ENCODE assay signal across 8 cellular contexts in the genomic region with DNA sequence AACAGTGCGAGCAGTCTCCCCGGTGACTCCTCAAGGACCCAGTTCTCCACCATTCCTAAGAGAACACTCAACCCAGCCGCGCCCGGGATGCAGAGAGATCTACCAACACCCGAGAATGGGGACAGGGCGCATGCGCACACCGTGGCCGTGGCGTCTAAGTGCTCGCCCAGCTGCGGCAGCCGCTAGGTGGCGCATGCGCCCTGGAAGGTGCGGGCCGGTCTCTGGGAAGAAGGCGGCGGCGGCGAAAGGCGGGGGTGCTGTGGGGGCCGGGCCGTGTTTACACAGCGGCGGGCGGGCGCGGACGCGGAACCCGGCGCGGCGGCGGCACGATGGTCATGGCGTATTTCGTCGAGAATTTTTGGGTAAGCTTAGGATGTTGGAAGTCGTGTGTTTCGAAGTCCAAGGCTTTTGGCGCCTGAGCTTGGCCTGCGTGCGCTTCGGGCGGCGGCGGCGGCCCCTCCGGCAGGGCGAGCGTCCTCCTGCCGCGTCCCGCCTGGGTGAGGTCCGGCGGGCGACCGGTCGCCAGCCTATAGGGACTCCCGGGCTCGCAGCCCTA. TPM values are rescaled to one million over a fixed set of nuclear protein-coding genes. Genes with fewer than 3 reads are reported as not detected.
A peak's percentile ranks its signal among the peaks of the same experiment; 100 is the strongest.
DNase-seq lines count a peak whose midpoint lies in the region; ATAC-seq and TF ChIP-seq lines count a peak whose summit lies in the region.

A gene with protein sequence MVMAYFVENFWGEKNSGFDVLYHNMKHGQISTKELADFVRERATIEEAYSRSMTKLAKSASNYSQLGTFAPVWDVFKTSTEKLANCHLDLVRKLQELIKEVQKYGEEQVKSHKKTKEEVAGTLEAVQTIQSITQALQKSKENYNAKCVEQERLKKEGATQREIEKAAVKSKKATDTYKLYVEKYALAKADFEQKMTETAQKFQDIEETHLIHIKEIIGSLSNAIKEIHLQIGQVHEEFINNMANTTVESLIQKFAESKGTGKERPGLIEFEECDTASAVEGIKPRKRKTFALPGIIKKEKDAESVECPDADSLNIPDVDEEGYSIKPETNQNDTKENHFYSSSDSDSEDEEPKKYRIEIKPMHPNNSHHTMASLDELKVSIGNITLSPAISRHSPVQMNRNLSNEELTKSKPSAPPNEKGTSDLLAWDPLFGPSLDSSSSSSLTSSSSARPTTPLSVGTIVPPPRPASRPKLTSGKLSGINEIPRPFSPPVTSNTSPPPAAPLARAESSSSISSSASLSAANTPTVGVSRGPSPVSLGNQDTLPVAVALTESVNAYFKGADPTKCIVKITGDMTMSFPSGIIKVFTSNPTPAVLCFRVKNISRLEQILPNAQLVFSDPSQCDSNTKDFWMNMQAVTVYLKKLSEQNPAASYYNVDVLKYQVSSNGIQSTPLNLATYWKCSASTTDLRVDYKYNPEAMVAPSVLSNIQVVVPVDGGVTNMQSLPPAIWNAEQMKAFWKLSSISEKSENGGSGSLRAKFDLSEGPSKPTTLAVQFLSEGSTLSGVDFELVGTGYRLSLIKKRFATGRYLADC (plus strand): TSS at position 274 of the 556 bp plus-strand sequence. CDS start 56 bp downstream, at position 330.

- intact Hi-C loops in testis (cut with DNase I; ENCODE audit: low total_unique reads): no loop called here

- peak within 1 kb of the TSS; percentile 54 for H3K27ac Mint-ChIP-seq in activated naive CD8-positive, alpha-beta T cell treated with anti-CD3 and anti-CD28 coated beads for 36 hours
- H3K27ac Mint-ChIP-seq in glutamatergic neuron (ENCODE audit: unreplicated experiment): peak within 1 kb of the TSS; percentile 83

- 0% methylated on average over 1 to 57 of the region's 64 CpGs for WGBS in testis, 2 donors

- H3K27me3 Mint-ChIP-seq in activated naive CD8-positive, alpha-beta T cell treated with anti-CD3 and anti-CD28 coated beads for 36 hours: peaks cover 65% of the 10 kb centered on the region
- peaks cover 7% of the 10 kb centered on the region for H3K27me3 Mint-ChIP-seq in glutamatergic neuron (ENCODE audit: unreplicated experiment)

- TF ChIP-seq CTCF in glutamatergic neuron (IDR thresholded peaks at IDR 0.05; ENCODE audit: partially characterized antibody, unreplicated experiment) (peak; percentile 96), osteoblast (IDR thresholded peaks at IDR 0.05; ENCODE audit: extremely low read depth, low read depth, low read length) (peak; percentile 65), testis (IDR thresholded peaks at IDR 0.05) (peak; percentile 85 to 95 (median 95))

- ATAC-seq in HG02610 (IDR thresholded peaks at IDR 0.05; ENCODE audit: unreplicated experiment): peak; percentile 92
- ATAC-seq in SK-N-SH treated with all-trans-retinoic acid at 6 μM for 48 hours: peak; percentile 88

- TF ChIP-seq POLR2A in GM10847 (IDR thresholded peaks at IDR 0.05; ENCODE audit: extremely low read depth, insufficient read length) (peak; percentile 17), testis (IDR thresholded peaks at IDR 0.05) (peak; percentile 14)

- H3K4me1 ChIP-seq in osteoblast (ENCODE audit: insufficient read depth, low read length): peaks cover 33% of the 10 kb centered on the region
- peaks cover 13% of the 10 kb centered on the region for H3K4me1 ChIP-seq in testis

- H3K36me3 ChIP-seq in osteoblast (ENCODE audit: insufficient read depth, low read length): no peaks in the 10 kb centered on the region
- H3K36me3 ChIP-seq in testis (ENCODE audit: low read depth, missing control alignments): no peaks in the 10 kb centered on the region

- peak within 1 kb of the TSS; percentile 87 for H3K4me2 ChIP-seq in osteoblast (ENCODE audit: insufficient read depth, low read length)

- no peaks in the 10 kb centered on the region for H3K36me3 Mint-ChIP-seq in activated naive CD8-positive, alpha-beta T cell treated with anti-CD3 and anti-CD28 coated beads for 36 hours
- no peaks in the 10 kb centered on the region for H3K36me3 Mint-ChIP-seq in glutamatergic neuron (ENCODE audit: unreplicated experiment)

- H3K27ac ChIP-seq in osteoblast (ENCODE audit: low read depth, low read length) (peak within 1 kb of the TSS; percentile 97), testis (peak within 1 kb of the TSS; percentile 96 to 100)

- DNase-seq in NCI-H1092 treated with DMSO at 0.1 percent for 48 hours (lab: John Stamatoyannopoulos, UW) (peak; percentile 91), glutamatergic neuron (peak; percentile 99), osteoblast (ENCODE audit: insufficient read length, low spot score, missing footprints) (peak; percentile 99), testis (peak; percentile 99)
- peak; percentile 95 for DNase-seq in activated naive CD8-positive, alpha-beta T cell treated with anti-CD3 and anti-CD28 coated beads for 36 hours

- peaks cover 6% of the 10 kb centered on the region for H4K20me1 ChIP-seq in osteoblast (ENCODE audit: insufficient read depth, low read length)

- H3K4me3 Mint-ChIP-seq in activated naive CD8-positive, alpha-beta T cell treated with anti-CD3 and anti-CD28 coated beads for 36 hours: peak within 1 kb of the TSS; percentile 86
- H3K4me3 Mint-ChIP-seq in glutamatergic neuron (ENCODE audit: unreplicated experiment): peak within 1 kb of the TSS; percentile 95

- H3K79me2 ChIP-seq in osteoblast (ENCODE audit: insufficient read depth, low read length): peaks cover 42% of the 10 kb centered on the region

- peaks cover 13% of the 10 kb centered on the region for H3K4me1 Mint-ChIP-seq in activated naive CD8-positive, alpha-beta T cell treated with anti-CD3 and anti-CD28 coated beads for 36 hours
- H3K4me1 Mint-ChIP-seq in glutamatergic neuron (ENCODE audit: low read depth, unreplicated experiment): peaks cover 6% of the 10 kb centered on the region

- H3K27me3 ChIP-seq in osteoblast (ENCODE audit: insufficient read depth, low read length) (no peaks in the 10 kb centered on the region), testis (no peaks in the 10 kb centered on the region)

- H3K9me3 ChIP-seq in osteoblast (ENCODE audit: low read depth, low read length) (no peaks in the 10 kb centered on the region), testis (no peaks in the 10 kb centered on the region)

- peak within 1 kb of the TSS; percentile 98 for H2AFZ ChIP-seq in osteoblast (ENCODE audit: low read length)

- H3K9me3 Mint-ChIP-seq in activated naive CD8-positive, alpha-beta T cell treated with anti-CD3 and anti-CD28 coated beads for 36 hours: no peaks in the 10 kb centered on the region
- H3K9me3 Mint-ChIP-seq in glutamatergic neuron (ENCODE audit: unreplicated experiment): peaks cover 7% of the 10 kb centered on the region

- peak within 1 kb of the TSS; percentile 86 for H3K4me3 ChIP-seq in osteoblast (ENCODE audit: insufficient read depth, low read length)
- H3K4me3 ChIP-seq in testis: peak within 1 kb of the TSS; percentile 82 to 83

TF ChIP-seq in SK-N-SH treated with all-trans-retinoic acid at 6 μM for 48 hours, 23 proteins besides CTCF, POLR2A, EP300 and RAD21:
- TF ChIP-seq ZFP3 (CRISPR knock-in tag; IDR thresholded peaks at IDR 0.05): no peak
- no peak for TF ChIP-seq CSDC2 (CRISPR knock-in tag; IDR thresholded peaks at IDR 0.05)
- TF ChIP-seq ZNF8 (CRISPR knock-in tag; IDR thresholded peaks at IDR 0.05): no peak
- TF ChIP-seq ESRRG (CRISPR knock-in tag; IDR thresholded peaks at IDR 0.05): no peak
- no peak for TF ChIP-seq BACH2 (CRISPR knock-in tag; IDR thresholded peaks at IDR 0.05; ENCODE audit: borderline replicate concordance)
- TF ChIP-seq, protein P1, sequence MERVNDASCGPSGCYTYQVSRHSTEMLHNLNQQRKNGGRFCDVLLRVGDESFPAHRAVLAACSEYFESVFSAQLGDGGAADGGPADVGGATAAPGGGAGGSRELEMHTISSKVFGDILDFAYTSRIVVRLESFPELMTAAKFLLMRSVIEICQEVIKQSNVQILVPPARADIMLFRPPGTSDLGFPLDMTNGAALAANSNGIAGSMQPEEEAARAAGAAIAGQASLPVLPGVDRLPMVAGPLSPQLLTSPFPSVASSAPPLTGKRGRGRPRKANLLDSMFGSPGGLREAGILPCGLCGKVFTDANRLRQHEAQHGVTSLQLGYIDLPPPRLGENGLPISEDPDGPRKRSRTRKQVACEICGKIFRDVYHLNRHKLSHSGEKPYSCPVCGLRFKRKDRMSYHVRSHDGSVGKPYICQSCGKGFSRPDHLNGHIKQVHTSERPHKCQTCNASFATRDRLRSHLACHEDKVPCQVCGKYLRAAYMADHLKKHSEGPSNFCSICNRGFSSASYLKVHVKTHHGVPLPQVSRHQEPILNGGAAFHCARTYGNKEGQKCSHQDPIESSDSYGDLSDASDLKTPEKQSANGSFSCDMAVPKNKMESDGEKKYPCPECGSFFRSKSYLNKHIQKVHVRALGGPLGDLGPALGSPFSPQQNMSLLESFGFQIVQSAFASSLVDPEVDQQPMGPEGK (CRISPR knock-in tag; IDR thresholded peaks at IDR 0.05; ENCODE audit: borderline replicate concordance): 0 out of 2 replicates have a peak, but pooled peaks have one; percentile 20
- TF ChIP-seq, protein P2, sequence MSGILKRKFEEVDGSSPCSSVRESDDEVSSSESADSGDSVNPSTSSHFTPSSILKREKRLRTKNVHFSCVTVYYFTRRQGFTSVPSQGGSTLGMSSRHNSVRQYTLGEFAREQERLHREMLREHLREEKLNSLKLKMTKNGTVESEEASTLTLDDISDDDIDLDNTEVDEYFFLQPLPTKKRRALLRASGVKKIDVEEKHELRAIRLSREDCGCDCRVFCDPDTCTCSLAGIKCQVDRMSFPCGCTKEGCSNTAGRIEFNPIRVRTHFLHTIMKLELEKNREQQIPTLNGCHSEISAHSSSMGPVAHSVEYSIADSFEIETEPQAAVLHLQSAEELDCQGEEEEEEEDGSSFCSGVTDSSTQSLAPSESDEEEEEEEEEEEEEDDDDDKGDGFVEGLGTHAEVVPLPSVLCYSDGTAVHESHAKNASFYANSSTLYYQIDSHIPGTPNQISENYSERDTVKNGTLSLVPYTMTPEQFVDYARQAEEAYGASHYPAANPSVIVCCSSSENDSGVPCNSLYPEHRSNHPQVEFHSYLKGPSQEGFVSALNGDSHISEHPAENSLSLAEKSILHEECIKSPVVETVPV (CRISPR knock-in tag; IDR thresholded peaks at IDR 0.05): no peak
- TF ChIP-seq RARB (CRISPR knock-in tag; IDR thresholded peaks at IDR 0.05): no peak

RNA-seq across cellular contexts. Expression of the gene that starts here (rescaled TPM):
- under 1 TPM; 0.16 to 0.52 TPM for total RNA-seq in activated naive CD8-positive, alpha-beta T cell treated with anti-CD3 and anti-CD28 coated beads for 36 hours
- 13.3 TPM for total RNA-seq in glutamatergic neuron (ENCODE audit: unreplicated experiment)
- 29.2 and 31.5 TPM in 2 replicates for total RNA-seq in osteoblast
- total RNA-seq in testis: 10 to 100 TPM; 18.7 to 20.6 TPM
- polyA plus RNA-seq in testis (ENCODE audit: insufficient read depth, low read depth, low replicate concordance): 8.7 TPM

Comparison
In these comparisons a context has a peak if more than half of its experiments do, and no peak if none do; other contexts are left out.
1. Peak in every context shown above with its lines: DNase-seq, ATAC-seq, H3K4me3 ChIP-seq and H3K27ac ChIP-seq.
2. Peak in DNase-seq in activated naive CD8-positive, alpha-beta T cell treated with anti-CD3 and anti-CD28 coated beads for 36 hours; RNA of the gene not detected or under 1 TPM.